Comparison of ENCODE assay signal across 25 cellular contexts in the genomic region with DNA sequence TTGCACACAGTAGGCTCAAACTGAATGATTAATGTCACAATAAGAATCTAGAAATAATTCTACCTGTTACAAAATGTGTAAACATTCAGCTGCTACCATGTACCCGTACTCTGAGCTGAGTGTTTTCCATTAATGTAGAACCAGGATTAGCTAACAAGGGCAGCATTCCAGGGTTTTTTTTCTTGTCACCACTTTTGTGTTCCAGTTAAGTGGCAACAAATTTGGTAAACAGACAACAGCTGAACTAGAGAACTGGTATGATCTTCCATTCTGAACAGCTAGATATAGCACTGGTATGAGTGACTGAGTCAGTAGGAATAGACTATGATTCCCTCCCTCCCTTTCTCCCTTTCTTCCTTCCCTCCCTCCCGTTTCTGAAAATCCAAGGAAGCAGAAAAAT.
"Had no signal": no experiment of that assay in that cellular context is flagged by ENCODE, and none has a peak within 500 bp of the region (broad histone marks: within the 10 kb centered on the region; RNA-seq: fewer than 3 reads in every experiment).

No MANE protein-coding gene starts in this region.

- H3K27me3 Mint-ChIP-seq: activated naive CD4-positive, alpha-beta T cell treated with anti-CD3 and anti-CD28 coated beads, Interleukin-2, amount 50 U/mL, for 24 hours had no signal

- H3K9me3 ChIP-seq: adrenal gland, breast epithelium, gastrocnemius medialis, tibial nerve had no signal

- H3K4me1 ChIP-seq: adrenal gland, breast epithelium, gastrocnemius medialis, tibial nerve had no signal

- H3K27ac ChIP-seq: adrenal gland, breast epithelium, gastrocnemius medialis, tibial nerve, VCaP had no signal

- H3K4me3 Mint-ChIP-seq: activated naive CD4-positive, alpha-beta T cell treated with anti-CD3 and anti-CD28 coated beads, Interleukin-2, amount 50 U/mL, for 24 hours; mesothelial cell of epicardium had no signal

- H3K9me3 Mint-ChIP-seq: activated naive CD4-positive, alpha-beta T cell treated with anti-CD3 and anti-CD28 coated beads, Interleukin-2, amount 50 U/mL, for 24 hours; stimulated activated naive CD8-positive, alpha-beta T cell treated with anti-CD3 and anti-CD28 coated beads, Interleukin-15, Interleukin-2, amounts not matched to agents 100 ng/mL and 50 ng/mL, for 24 hours had no signal

- H3K36me3 Mint-ChIP-seq: activated naive CD4-positive, alpha-beta T cell treated with anti-CD3 and anti-CD28 coated beads, Interleukin-2, amount 50 U/mL, for 24 hours; mesothelial cell of epicardium had no signal

- H3K27me3 ChIP-seq: adrenal gland, breast epithelium, gastrocnemius medialis, tibial nerve had no signal

- H3K27ac Mint-ChIP-seq: activated naive CD4-positive, alpha-beta T cell treated with anti-CD3 and anti-CD28 coated beads, Interleukin-2, amount 50 U/mL, for 24 hours; mesothelial cell of epicardium; stimulated activated naive CD8-positive, alpha-beta T cell treated with anti-CD3 and anti-CD28 coated beads, Interleukin-15, Interleukin-2, amounts not matched to agents 100 ng/mL and 50 ng/mL, for 24 hours had no signal

- H3K4me3 ChIP-seq: adrenal gland, breast epithelium, gastrocnemius medialis, lung, tibial nerve had no signal

- H3K4me1 Mint-ChIP-seq: activated naive CD4-positive, alpha-beta T cell treated with anti-CD3 and anti-CD28 coated beads, Interleukin-2, amount 50 U/mL, for 24 hours had no signal

- H3K36me3 ChIP-seq: adrenal gland, breast epithelium, gastrocnemius medialis, tibial nerve had no signal

- DNase-seq: activated CD4-positive, alpha-beta T cell treated with anti-CD3 and anti-CD28 coated beads for 1 hour; activated CD8-positive, alpha-beta memory T cell treated with anti-CD3 and anti-CD28 coated beads for 24 hours; activated CD8-positive, alpha-beta memory T cell treated with anti-CD3 and anti-CD28 coated beads, Interleukin-2, amount 50 U/mL, for 48 hours; activated effector memory CD4-positive, alpha-beta T cell treated with Interleukin-2 at 50 U/mL for 16 hours; activated T-cell treated with anti-CD3 and anti-CD28 coated beads, Interleukin-2, amount 50 U/mL, for 48 hours; adrenal gland; cerebellar nuclear complex; effector CD4-positive, alpha-beta T cell; gastrocnemius medialis; head of caudate nucleus; occipital lobe; posterior cingulate gyrus; retina; stimulated activated CD4-positive, alpha-beta T cell treated with anti-CD3 and anti-CD28 coated beads, Interleukin-12 subunit alpha, Interleukin-12 subunit beta, amount 100 ng/mL, for 4 hours; stimulated activated CD4-positive, alpha-beta T cell treated with anti-CD3 and anti-CD28 coated beads, Interleukin-1b, Interleukin-23, amount 100 ng/mL, for 48 hours; stimulated activated CD8-positive, alpha-beta memory T cell treated with anti-CD3 and anti-CD28 coated beads, Interleukin-4, amount 100 ng/mL, for 48 hours had no signal

- FAIRE-seq: astrocyte, keratinocyte had no signal
